Comparison of ENCODE assay signal across 27 cellular contexts in genomic region chr3:27655536-27655935, GRCh38.
"Had no signal": no experiment of that assay in that cellular context is flagged by ENCODE, and none has a peak within 500 bp of the region (broad histone marks: within the 10 kb centered on the region; RNA-seq: fewer than 3 reads in every experiment).

No MANE protein-coding gene starts in this region.

- H3K4me2 ChIP-seq: neural progenitor cell, smooth muscle cell had no signal

- H3K36me3 ChIP-seq: neural progenitor cell, ovary, right lobe of liver, sigmoid colon, spleen, suprapubic skin, tibial artery, transverse colon, vagina had no signal

- H3K27ac ChIP-seq: neural progenitor cell, ovary, parathyroid adenoma, psoas muscle, right lobe of liver, sigmoid colon, spleen, suprapubic skin, testis, tibial artery, transverse colon, vagina had no signal

- H3K9ac ChIP-seq: neural progenitor cell, parathyroid adenoma had no signal

- H3K79me2 ChIP-seq: parathyroid adenoma had no signal

- DNase-seq: naive thymus-derived CD8-positive, alpha-beta T cell; occipital lobe; ovary; posterior cingulate gyrus; psoas muscle; right cardiac atrium; right lobe of liver; sigmoid colon; spleen; stimulated activated CD4-positive, alpha-beta T cell treated with anti-CD3 and anti-CD28 coated beads, Interleukin-12 subunit alpha, Interleukin-12 subunit beta, amount 100 ng/mL, for 4 hours; stimulated activated CD4-positive, alpha-beta T cell treated with anti-CD3 and anti-CD28 coated beads, Interleukin-1b, Interleukin-23, amount 100 ng/mL, for 48 hours; stimulated activated CD4-positive, alpha-beta T cell treated with anti-CD3 and anti-CD28 coated beads, Interleukin-4, amount 100 ng/mL, for 1 hour; stimulated activated CD4-positive, alpha-beta T cell treated with anti-CD3 and anti-CD28 coated beads, Interleukin-4, amount 100 ng/mL, for 4 hours; stimulated activated CD8-positive, alpha-beta memory T cell treated with anti-CD3 and anti-CD28 coated beads, Interleukin-4, amount 100 ng/mL, for 48 hours; stimulated activated naive CD4-positive, alpha-beta T cell; stimulated activated naive CD8-positive, alpha-beta T cell treated with anti-CD3 and anti-CD28 coated beads, Interleukin-15, amount 100 ng/mL, for 72 hours; stimulated activated naive CD8-positive, alpha-beta T cell treated with anti-CD3 and anti-CD28 coated beads, Interleukin-15, Interleukin-2, amounts not matched to agents 100 U/mL and 50 U/mL, for 24 hours; substantia nigra; testis; tibial artery; transverse colon had no signal

- H3K4me3 ChIP-seq: neural progenitor cell, ovary, psoas muscle, right lobe of liver, sigmoid colon, smooth muscle cell, spleen, suprapubic skin, testis, tibial artery, transverse colon, vagina had no signal

- H3K9me3 ChIP-seq: ovary, psoas muscle, right lobe of liver, sigmoid colon, spleen, suprapubic skin, testis, tibial artery, transverse colon, vagina had no signal

- FAIRE-seq: urothelium cell line had no signal

- H3K4me1 ChIP-seq: neural progenitor cell, parathyroid adenoma, psoas muscle, right lobe of liver, sigmoid colon, spleen, suprapubic skin, testis, tibial artery, transverse colon, vagina had no signal

- H3K27me3 ChIP-seq: neural progenitor cell, ovary, right lobe of liver, sigmoid colon, spleen, suprapubic skin, testis, tibial artery, transverse colon, vagina had no signal

- H2AFZ ChIP-seq: neural progenitor cell, parathyroid adenoma had no signal
